ENCODE assay signal across 8 cellular contexts in genomic region chr14:37197421-37198272, GRCh38.
DNase-seq lines count a peak whose midpoint lies in the region; ATAC-seq and TF ChIP-seq lines count a peak whose summit lies in the region.

MIPOL1 (plus strand) TSS chr14:37197937; CDS start chr14:37247889, 49,952 bp downstream.

- peak within 1 kb of the TSS; percentile 64 for H3K4me3 ChIP-seq in WI38 (ENCODE audit: low read depth, low read length)

- no peak within 1 kb of the TSS for H3K27ac Mint-ChIP-seq in memory B cell

- H3K36me3 Mint-ChIP-seq in memory B cell: no peaks in the 10 kb centered on the region

- DNase-seq in EL (peak; percentile 91), NCI-H1694 treated with DMSO at 0.1 percent for 48 hours (lab: John Stamatoyannopoulos, UW) (peak; percentile 73), erythroblast (lab: John Stamatoyannopoulos, UW) (peak; percentile 88 to 92), memory B cell (ENCODE audit: low spot score in 2 of 2) (no peak), cerebellar nuclear complex (lab: John Stamatoyannopoulos, UW) (no peak)
- DNase-seq in stimulated activated CD8-positive, alpha-beta memory T cell treated with anti-CD3 and anti-CD28 coated beads, Interleukin-4, amount 100 ng/mL, for 48 hours: peak; percentile 33

- peaks cover 2% of the 10 kb centered on the region for H3K4me1 Mint-ChIP-seq in memory B cell

- H3K9me3 Mint-ChIP-seq in memory B cell: no peaks in the 10 kb centered on the region

- 0 out of 2 replicates have a peak, but pooled peaks have one; percentile 42 for TF ChIP-seq CTCF in WI38 (IDR thresholded peaks at IDR 0.05; ENCODE audit: low read depth, low read length)

- TF ChIP-seq POLR2A in erythroblast (IDR thresholded peaks at IDR 0.05; ENCODE audit: low read length): peak; percentile 69

- peak within 1 kb of the TSS; percentile 46 for H3K4me3 Mint-ChIP-seq in memory B cell

- no peaks in the 10 kb centered on the region for H3K27me3 Mint-ChIP-seq in memory B cell

- no peak for ATAC-seq in memory B cell (ENCODE audit: low read depth)
- no peak for ATAC-seq in HG02623 (IDR thresholded peaks at IDR 0.05; ENCODE audit: unreplicated experiment)

Comparison
In these comparisons a context has a peak if more than half of its experiments do, and no peak if none do; other contexts are left out.
1. DNase-seq: peak in EL (single experiment), NCI-H1694 treated with DMSO at 0.1 percent for 48 hours (single experiment), erythroblast (2 of 2) and stimulated activated CD8-positive, alpha-beta memory T cell treated with anti-CD3 and anti-CD28 coated beads, Interleukin-4, amount 100 ng/mL, for 48 hours (single experiment); none in memory B cell (0 of 2) and cerebellar nuclear complex (0 of 2).